Comparison of ENCODE assay signal across 11 cellular contexts in genomic region chr5:40333459-40334241, GRCh38.
DNase-seq lines count a peak whose midpoint lies in the region; ATAC-seq and TF ChIP-seq lines count a peak whose summit lies in the region.
"Had no signal": no experiment of that assay in that cellular context is flagged by ENCODE, and none has a peak within 500 bp of the region (broad histone marks: within the 10 kb centered on the region; RNA-seq: fewer than 3 reads in every experiment).

No MANE protein-coding gene starts in this region.

- H3K36me3 ChIP-seq in CD8-positive, alpha-beta memory T cell (ENCODE audit: insufficient read depth, low read length), result no peaks in the 10 kb centered on the region

- peak overlapping the region in 1 of 2 donors; percentile 26 for H3K27ac Mint-ChIP-seq in natural killer cell
- peak overlapping the region in 3 of 8 donors; percentile 3 to 61 (median 43) for H3K27ac Mint-ChIP-seq in CD8-positive, alpha-beta memory T cell

- ATAC-seq in activated CD4-positive, CD25-positive, alpha-beta regulatory T cell treated with anti-CD3 and anti-CD28 coated beads, Interleukin-2, amount 50 U/mL, for 24 hours, result peak; percentile 87 to 94
- ATAC-seq in HG02938 (IDR thresholded peaks at IDR 0.05; ENCODE audit: unreplicated experiment) (peak; percentile 96), natural killer cell (peak; percentile 60 to 86 (median 75)), GM18502 (IDR thresholded peaks at IDR 0.05; ENCODE audit: poor library complexity, unreplicated experiment) (no peak)

- no peak overlapping the region for H3K4me3 ChIP-seq in CD8-positive, alpha-beta memory T cell (ENCODE audit: low read length)

- CTCF ChIA-PET in CD8-positive, alpha-beta memory T cell (lab: Charles Lee), result interaction anchor here (1.5 kb wide), 1 partner anchor 374 kb away, joined by 3 read pairs; no protein-coding TSS in a partner anchor

- TF ChIP-seq CTCF in natural killer cell (IDR thresholded peaks at IDR 0.05), result no peak

- no peaks in the 10 kb centered on the region for H3K27me3 ChIP-seq in CD8-positive, alpha-beta memory T cell (ENCODE audit: insufficient read depth, low read length, poor library complexity, severe bottlenecking)

- no peaks in the 10 kb centered on the region for H3K27me3 Mint-ChIP-seq in natural killer cell (ENCODE audit: low read depth in 2 of 2)
- no peaks in the 10 kb centered on the region for H3K27me3 Mint-ChIP-seq in CD8-positive, alpha-beta memory T cell

- no peak overlapping the region for H3K4me3 Mint-ChIP-seq in natural killer cell
- peak overlapping the region in 3 of 7 donors; percentile 17 to 41 (median 26) for H3K4me3 Mint-ChIP-seq in CD8-positive, alpha-beta memory T cell
- H3K4me3 Mint-ChIP-seq: neural crest cell had no signal

- intact Hi-C loops in natural killer cell (cut with micrococcal nuclease), result no loop called here

- no peak overlapping the region for H3K27ac ChIP-seq in CD8-positive, alpha-beta memory T cell (ENCODE audit: low read depth, low read length)
- H3K27ac ChIP-seq: 22Rv1 had no signal

- H3K9me3 Mint-ChIP-seq in natural killer cell, result no peaks in the 10 kb centered on the region
- no peaks in the 10 kb centered on the region for H3K9me3 Mint-ChIP-seq in CD8-positive, alpha-beta memory T cell
- H3K9me3 Mint-ChIP-seq: neural crest cell had no signal

- peaks cover 43% of the 10 kb centered on the region in 2 donors for H3K4me1 Mint-ChIP-seq in natural killer cell
- peaks cover 43 to 57% (median 43%) of the 10 kb centered on the region in 3 donors for H3K4me1 Mint-ChIP-seq in CD8-positive, alpha-beta memory T cell
- H3K4me1 Mint-ChIP-seq: neural crest cell had no signal

- no peaks in the 10 kb centered on the region for H3K9me3 ChIP-seq in CD8-positive, alpha-beta memory T cell (ENCODE audit: low read length)

- POLR2A ChIA-PET in CD8-positive, alpha-beta memory T cell (lab: Charles Lee), result no interaction called here

- no peaks in the 10 kb centered on the region for H3K4me1 ChIP-seq in CD8-positive, alpha-beta memory T cell (ENCODE audit: insufficient read depth, low read length)

- H3K36me3 Mint-ChIP-seq in natural killer cell, result no peaks in the 10 kb centered on the region
- peaks cover 0 to 3% (median 0%) of the 10 kb centered on the region in 3 donors for H3K36me3 Mint-ChIP-seq in CD8-positive, alpha-beta memory T cell

- no peak for DNase-seq in activated CD4-positive, CD25-positive, alpha-beta regulatory T cell (lab: John Stamatoyannopoulos, UW)
- DNase-seq in amniotic epithelial cell (ENCODE audit: low read depth) (peak; percentile 25), natural killer cell (no peak), NCI-H2081 treated with DMSO at 0.1 percent for 48 hours (lab: John Stamatoyannopoulos, UW) (no peak)
- DNase-seq in CD8-positive, alpha-beta memory T cell, result no peak
- DNase-seq: MM.1S had no signal
